Comparison of ENCODE assay signal across 10 cellular contexts in the genomic region with DNA sequence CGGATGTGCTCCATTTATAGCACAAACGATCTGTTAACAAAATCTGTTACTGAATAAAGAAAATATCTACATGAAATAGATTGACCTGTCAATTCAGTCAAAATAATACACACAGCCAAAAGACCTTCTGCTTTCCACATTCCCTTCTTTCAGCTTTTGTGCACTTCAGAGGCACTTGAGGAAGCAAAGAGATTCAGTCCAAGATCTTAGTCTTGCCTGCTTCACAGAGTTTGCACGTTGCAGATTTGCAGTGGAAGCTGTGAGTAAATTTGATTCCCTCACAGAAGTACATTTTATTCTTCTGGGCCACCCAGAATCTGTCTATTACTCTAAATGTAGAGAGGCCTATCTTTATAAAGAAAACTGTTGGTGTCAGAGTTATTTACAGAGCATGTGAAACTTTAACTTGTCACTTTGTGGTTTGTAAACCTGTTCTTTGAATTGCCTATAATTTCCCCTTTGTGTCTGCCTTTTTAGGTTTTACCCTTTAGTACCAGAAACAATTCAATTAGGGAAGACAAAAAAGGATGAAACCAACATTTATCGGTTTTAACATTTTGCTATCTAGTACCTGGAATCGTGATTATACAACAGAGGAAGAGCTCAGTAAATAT. TPM values are rescaled to one million over a fixed set of nuclear protein-coding genes. Genes with fewer than 3 reads are reported as not detected.
DNase-seq lines count a peak whose midpoint lies in the region; ATAC-seq, FAIRE-seq and TF ChIP-seq lines count a peak whose summit lies in the region.
"Had no signal": no experiment of that assay in that cellular context is flagged by ENCODE, and none has a peak within 500 bp of the region (broad histone marks: within the 10 kb centered on the region; RNA-seq: fewer than 3 reads in every experiment).

No MANE protein-coding gene starts in this region.

- ATAC-seq in GM19455 (IDR thresholded peaks at IDR 0.05; ENCODE audit: unreplicated experiment) (peak; percentile 88), HG03175 (IDR thresholded peaks at IDR 0.05; ENCODE audit: unreplicated experiment) (peak; percentile 81), GM12878 (peak; percentile 90)

- CTCF ChIA-PET in GM12878 (lab: Yijun Ruan, JAX), result interaction anchor here (0.6 to 6.6 kb wide), 8 partner anchors 9 to 1906 kb away, joined by 3 to 67 read pairs (median 4); a partner anchor contains a TSS
- CTCF ChIA-PET in MCF 10A (lab: Yijun Ruan, JAX), result interaction anchor here (0.7 to 0.9 kb wide), 2 partner anchors 131 to 703 kb away, joined by 3 to 4 read pairs; no protein-coding TSS in a partner anchor

- no peaks in the 10 kb centered on the region for H3K79me2 ChIP-seq in GM12878 (ENCODE audit: control insufficient read depth, insufficient read depth, low read length)

- peaks cover 13% of the 10 kb centered on the region for H3K4me1 Mint-ChIP-seq in MCF 10A (ENCODE audit: insufficient read depth, unreplicated experiment)

- FAIRE-seq in GM12878 (lab: Jason Lieb, UNC), result peak; percentile 49

- in situ Hi-C loops in GM12878 (cut with MboI), result no loop called here

- no peak for TF ChIP-seq POLR2A in GM12878 (IDR thresholded peaks at IDR 0.05; ENCODE audit: low read depth, low read length)

- H3K9me3 ChIP-seq in GM12878 (replicated peaks; ENCODE audit: control insufficient read depth, insufficient read depth, low read length), result no peaks in the 10 kb centered on the region

- H3K36me3 Mint-ChIP-seq in MCF 10A (ENCODE audit: insufficient read depth, unreplicated experiment), result no peaks in the 10 kb centered on the region

- no peaks in the 10 kb centered on the region for H4K20me1 ChIP-seq in GM12878 (ENCODE audit: control insufficient read depth, insufficient read depth)

- H3K4me1 ChIP-seq in GM12878 (ENCODE audit: control insufficient read depth, insufficient read depth, low read length), result peaks cover 17% of the 10 kb centered on the region

- peak in 1 of 2 experiments; percentile 64; a peak in 2 of 4 replicates for TF ChIP-seq EP300 in GM12878 (IDR thresholded peaks at IDR 0.05; ENCODE audit: borderline replicate concordance in 1 of 2, control insufficient read depth in 1 of 2, low read depth in 2 of 2, low read length in 2 of 2)

- BruUV-seq in GM12878 (replicated peaks; lab: Mats Ljungman, UMichigan), result no TSS peak
- BruUV-seq in MCF 10A (replicated peaks; lab: Mats Ljungman, UMichigan), result no TSS peak

- RAD21 ChIA-PET in GM12878 (lab: Charles Lee; ENCODE audit: unreplicated experiment), result interaction anchor here (1.3 to 7.6 kb wide), 3 partner anchors 13 to 153 kb away, joined by 4 to 66 read pairs (median 5); a partner anchor contains a TSS

- SMC1A ChIA-PET in GM12878 (lab: Charles Lee; ENCODE audit: uncharacterized antibody, unreplicated experiment), result interaction anchor here (0.8 to 5.7 kb wide), 10 partner anchors 10 to 260 kb away, joined by 3 to 45 read pairs (median 6); a partner anchor contains a TSS

- POLR2A ChIA-PET in GM12878 (lab: Charles Lee), result interaction anchor here (0.6 to 3.0 kb wide), 3 partner anchors 12 to 142 kb away, joined by 3 to 21 read pairs (median 3); no protein-coding TSS in a partner anchor
- POLR2A ChIA-PET in MCF 10A (lab: Yijun Ruan, JAX), result no interaction called here

- H3K27ac ChIP-seq in GM12878 (ENCODE audit: control insufficient read depth, insufficient read depth), result peak overlapping the region; percentile 34; the same call in 1 of the 2 replicates

- DNase-seq in GDM1 (lab: John Stamatoyannopoulos, UW) (peak; percentile 11), GM12878 (ENCODE audit: low read depth, low spot score) (peak; percentile 66), RKO (ENCODE audit: low spot score) (no peak), MCF 10A (ENCODE audit: unreplicated experiment) (no peak), NCI-H345 (lab: John Stamatoyannopoulos, UW) (no peak), H7 (no peak)
- DNase-seq: EL, NCI-H748 treated with DMSO at 0.1 percent for 48 hours had no signal

- H3K4me2 ChIP-seq in GM12878 (ENCODE audit: control insufficient read depth, insufficient read depth), result peak overlapping the region; percentile 77

- H3K27me3 Mint-ChIP-seq in MCF 10A (ENCODE audit: insufficient read depth, unreplicated experiment), result no peaks in the 10 kb centered on the region

- H3K9me3 Mint-ChIP-seq in MCF 10A (ENCODE audit: unreplicated experiment), result no peaks in the 10 kb centered on the region

- 14% methylated on average over 5 of the region's 5 CpGs for WGBS in GM12878 (ENCODE audit: insufficient coverage, insufficient replicate concordance, low lambda C conversion rate, missing lambda C conversion rate)

- H3K27me3 ChIP-seq in GM12878 (replicated peaks in 1 of 2; ENCODE audit: control insufficient read depth in 2 of 2, insufficient read depth in 2 of 2, low read length in 1 of 2) (no peaks in the 10 kb centered on the region), H7 (ENCODE audit: control insufficient read depth, insufficient read depth, low read length) (no peaks in the 10 kb centered on the region)

- H2AFZ ChIP-seq in GM12878 (ENCODE audit: control insufficient read depth, low read depth, low read length), result peak overlapping the region; percentile 37; the same call in 1 of the 2 replicates

- no peak overlapping the region for H3K9ac ChIP-seq in GM12878 (ENCODE audit: control insufficient read depth, insufficient read depth, low read length)

- no peak for TF ChIP-seq RAD21 in GM12878 (IDR thresholded peaks at IDR 0.05; ENCODE audit: insufficient read depth, low read depth, low read length)

- no peak overlapping the region for H3K4me3 ChIP-seq in GM12878
- H3K4me3 ChIP-seq in H7 (ENCODE audit: insufficient read depth, low read depth, low read length), result no peak overlapping the region

- intact Hi-C loops in GM12878 (cut with micrococcal nuclease; ENCODE audit: unreplicated experiment) (no loop called here), MCF 10A (cut with micrococcal nuclease) (no loop called here)

- no peak overlapping the region for H3K4me3 Mint-ChIP-seq in MCF 10A (ENCODE audit: unreplicated experiment)

- H3K27ac Mint-ChIP-seq in MCF 10A (ENCODE audit: low read depth, unreplicated experiment), result no peak overlapping the region

- no peaks in the 10 kb centered on the region for H3K36me3 ChIP-seq in GM12878 (ENCODE audit: control insufficient read depth in 2 of 2, insufficient read depth in 2 of 2, low read length in 1 of 2)
- H3K36me3 ChIP-seq in H7 (replicated peaks; ENCODE audit: control insufficient read depth, insufficient read depth, low read length), result no peaks in the 10 kb centered on the region

- TF ChIP-seq CTCF in GM12878 (IDR thresholded peaks at IDR 0.05 in 2 of 3, conservative IDR thresholded peaks at IDR 0.05 in 1 of 3; ENCODE audit: control insufficient read depth in 2 of 3, extremely low read depth in 1 of 3, insufficient read depth in 1 of 3, low read depth in 3 of 3, low read length in 3 of 3), result no peak
- no peak for TF ChIP-seq CTCF in MCF 10A (IDR thresholded peaks at IDR 0.05; ENCODE audit: unreplicated experiment)

TF ChIP-seq in GM12878, 131 proteins besides CTCF, POLR2A, EP300 and RAD21 (continues in another document):
- TF ChIP-seq SREBF2 (IDR thresholded peaks at IDR 0.05; ENCODE audit: low read length) (no peak), MEF2B (IDR thresholded peaks at IDR 0.05; ENCODE audit: partially characterized antibody, poor library complexity, severe bottlenecking) (peak; percentile 77), IKZF2 (IDR thresholded peaks at IDR 0.05) (peak in 1 of 2 experiments; percentile 52; a peak in 1 of 4 replicates), SREBF1 (IDR thresholded peaks at IDR 0.05; ENCODE audit: low read length) (no peak), MTA2 (IDR thresholded peaks at IDR 0.05; ENCODE audit: low read depth) (peak; percentile 77), SIN3A (IDR thresholded peaks at IDR 0.05; ENCODE audit: low read depth, low read length) (no peak)

RNA-seq across cellular contexts. Expression of a gene that starts 15.5 kb away (rescaled TPM):
- 4.5 and 4.8 TPM in 2 replicates for total RNA-seq in GM12878 (2013; cell fraction: nucleolus; rRNA removed)
- total RNA-seq in GM12878 (2014; rRNA removed) (0.11 and 0.40 TPM in 2 replicates), GM12878 (2014; rRNA removed; fragmentation: Illumina TruSeq; extraction: Trizol) (0.27 and 0.28 TPM in 2 replicates), GM12878 (2021) (0.56 and 0.67 TPM in 2 replicates), MCF 10A (2022) (4.3 and 5.6 TPM in 2 replicates)
- polyA plus RNA-seq in GM12878 (2011; ENCODE audit: low read depth), result not detected
- polyA plus RNA-seq in GM12878 (2011; rRNA removed) (5.5 and 5.7 TPM in 2 replicates), GM12878 (2014; fragmentation: Illumina TruSeq; extraction: Trizol) (0.06 and 0.15 TPM in 2 replicates), GM12878 (2014; fragmentation: Nextera tagmentation; extraction: Ambion mirVana) (under 1 TPM in 1 of 2 experiments, not detected in 1; 0.05 TPM), GM12878 (2014; rRNA removed) (0.12 and 0.75 TPM in 2 replicates), GM12878 (2016; fragmentation: Nextera tagmentation; extraction: Ambion mirVana) (under 1 TPM in 1 of 2 experiments, not detected in 1; 0.20 TPM)
- polyA plus RNA-seq in GM12878 (2011; cell fraction: cytosol; rRNA removed), result 3.4 and 4.8 TPM in 2 replicates
- 6.4 and 6.6 TPM in 2 replicates for polyA plus RNA-seq in GM12878 (2011; cell fraction: nucleus; rRNA removed)
- 0.46 and 0.76 TPM in 2 replicates for polyA plus RNA-seq in GM12878 (2012)
- polyA minus RNA-seq in GM12878 (2011; rRNA and poly(A)+ RNA removed), result 5.6 and 6.9 TPM in 2 replicates
- polyA minus RNA-seq in GM12878 (2011; cell fraction: cytosol; rRNA and poly(A)+ RNA removed), result 1.4 and 4.1 TPM in 2 replicates
- 8.9 and 10.3 TPM in 2 replicates for polyA minus RNA-seq in GM12878 (2011; cell fraction: nucleus; rRNA and poly(A)+ RNA removed)
- 42.2 and 56.8 TPM in 2 replicates for total RNA-seq in H7 (2014; rRNA removed; shearing (Covaris generic))

Comparison
In these comparisons a context has a peak if more than half of its experiments do, and no peak if none do; other contexts are left out.
1. DNase-seq: peak in GDM1 (single experiment) and GM12878 (single experiment); none in RKO (single experiment), MCF 10A (single experiment), NCI-H345 (single experiment) and H7 (single experiment).
2. Peak in every context shown above with its lines, with median percentiles within 50 percentile points of each other: ATAC-seq.